ENCODE assay signal across 8 cellular contexts in the genomic region with DNA sequence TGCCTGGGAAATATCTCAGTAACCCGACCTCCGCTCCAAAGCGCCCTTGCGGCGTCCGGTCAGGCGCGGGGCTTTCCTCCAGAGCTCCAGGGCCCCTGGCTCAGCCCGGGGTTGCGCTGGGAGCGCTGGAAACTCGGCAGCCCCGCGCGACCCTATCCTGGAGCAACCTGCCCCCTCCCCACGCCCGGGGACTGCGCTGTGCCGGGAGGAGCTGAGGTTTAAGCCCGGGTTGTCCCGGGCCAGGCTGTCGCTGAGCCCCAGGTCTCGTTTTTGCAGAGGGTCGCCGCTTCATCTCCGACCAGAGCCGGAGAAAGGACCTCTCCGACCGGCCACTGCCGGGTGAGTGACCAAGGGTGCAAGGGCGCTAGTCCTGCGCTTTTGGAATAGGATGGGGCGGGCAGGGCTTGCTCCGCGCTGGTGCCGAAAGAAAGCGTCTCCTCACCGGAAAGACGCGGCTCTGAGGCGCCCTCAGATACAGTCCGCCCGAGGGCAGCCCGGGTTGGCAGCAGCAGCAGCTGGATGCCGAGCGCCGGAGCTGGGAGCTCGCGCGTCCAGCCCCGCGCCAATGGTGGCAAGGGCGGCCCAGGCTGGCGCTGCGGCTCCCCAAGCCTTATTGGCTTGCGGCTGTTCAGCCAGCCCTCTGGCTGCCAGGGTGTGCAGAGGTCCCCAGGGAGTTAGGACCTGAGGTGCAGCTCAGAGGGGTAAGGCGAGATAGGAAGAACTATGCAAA. TPM values are rescaled to one million over a fixed set of nuclear protein-coding genes. Genes with fewer than 3 reads are reported as not detected.
DNase-seq lines count a peak whose midpoint lies in the region; ATAC-seq and TF ChIP-seq lines count a peak whose summit lies in the region.

No MANE protein-coding gene starts in this region.

- no peak overlapping the region for H3K27ac Mint-ChIP-seq in CD4-positive, alpha-beta memory T cell

- H3K4me3 Mint-ChIP-seq in CD4-positive, alpha-beta memory T cell = peak overlapping the region; percentile 81 to 89 (median 84)

- CTCF ChIA-PET in CD4-positive, alpha-beta memory T cell (lab: Charles Lee; ENCODE audit: partially characterized antibody) = interaction anchor here (0.8 to 1.0 kb wide), 2 partner anchors 16 to 18 kb away, joined by 3 read pairs; no protein-coding TSS in a partner anchor
- CTCF ChIA-PET in PC-3 (lab: Charles Lee) = no interaction called here

- peak overlapping the region; percentile 94 for H3K4me2 ChIP-seq in PC-3 (ENCODE audit: low read length)
- H3K4me2 ChIP-seq in neural cell (ENCODE audit: low read length) = peak overlapping the region; percentile 79

- H3K27me3 ChIP-seq in CD4-positive, alpha-beta memory T cell (ENCODE audit: insufficient read depth, low read length) = peaks cover 8% of the 10 kb centered on the region
- H3K27me3 ChIP-seq in PC-3 (ENCODE audit: low read length) (peaks cover 5% of the 10 kb centered on the region), foreskin keratinocyte (peaks cover 50% of the 10 kb centered on the region), neural cell (ENCODE audit: insufficient read depth, low read depth, low read length) (peaks cover 34% of the 10 kb centered on the region)

- H3K4me1 Mint-ChIP-seq in CD4-positive, alpha-beta memory T cell = peaks cover 4 to 9% (median 5%) of the 10 kb centered on the region in 4 donors

- TF ChIP-seq CTCF in PC-3 (conservative IDR thresholded peaks at IDR 0.05; ENCODE audit: low read depth, low read length) = no peak
- TF ChIP-seq CTCF in foreskin keratinocyte (conservative IDR thresholded peaks at IDR 0.05) = no peak
- no peak for TF ChIP-seq CTCF in neural cell (IDR thresholded peaks at IDR 0.05; ENCODE audit: poor library complexity, severe bottlenecking)

- H2AFZ ChIP-seq in PC-3 (ENCODE audit: low read length) (peak overlapping the region; percentile 94), neural cell (ENCODE audit: low read depth, low read length) (peak overlapping the region; percentile 23)

- H3K27me3 Mint-ChIP-seq in CD4-positive, alpha-beta memory T cell = peaks cover 17 to 21% of the 10 kb centered on the region in 2 donors

- no peak overlapping the region for H3K27ac ChIP-seq in CD4-positive, alpha-beta memory T cell (ENCODE audit: low read depth, low read length)
- H3K27ac ChIP-seq in PC-3 (ENCODE audit: low read length) = no peak overlapping the region
- no peak overlapping the region for H3K27ac ChIP-seq in foreskin keratinocyte
- no peak overlapping the region for H3K27ac ChIP-seq in neural cell (ENCODE audit: low read length)
- H3K27ac ChIP-seq in substantia nigra (ENCODE audit: low read depth, low read length, poor library complexity, severe bottlenecking) = peak overlapping the region; percentile 49

- no peaks in the 10 kb centered on the region for H3K9me3 ChIP-seq in CD4-positive, alpha-beta memory T cell (ENCODE audit: control insufficient read depth in 1 of 2, low read length in 2 of 2)
- no peaks in the 10 kb centered on the region for H3K9me3 ChIP-seq in PC-3 (ENCODE audit: low read length)
- H3K9me3 ChIP-seq in neural cell (ENCODE audit: low read length) = no peaks in the 10 kb centered on the region

- H4K20me1 ChIP-seq in PC-3 (ENCODE audit: low read length) (no peaks in the 10 kb centered on the region), neural cell (ENCODE audit: insufficient read depth) (no peaks in the 10 kb centered on the region)

- no peak for TF ChIP-seq RAD21 in neural cell (conservative IDR thresholded peaks at IDR 0.05)

- intact Hi-C loops in CD4-positive, alpha-beta memory T cell (cut with micrococcal nuclease) = loop anchor here (5.0 kb wide), 1 partner anchor 165 kb away; no protein-coding TSS in a partner anchor
- intact Hi-C loops in PC-3 (cut with micrococcal nuclease) = loop anchor here (10.0 kb wide), 1 partner anchor 127 kb away; a partner anchor contains a TSS

- H3K36me3 Mint-ChIP-seq in CD4-positive, alpha-beta memory T cell = no peaks in the 10 kb centered on the region

- H3K36me3 ChIP-seq in CD4-positive, alpha-beta memory T cell (ENCODE audit: insufficient read depth, low read length) = no peaks in the 10 kb centered on the region
- H3K36me3 ChIP-seq in PC-3 (ENCODE audit: low read depth, low read length) (no peaks in the 10 kb centered on the region), neural cell (ENCODE audit: insufficient read depth, low read length) (no peaks in the 10 kb centered on the region)

- no peak for TF ChIP-seq EP300 in neural cell (conservative IDR thresholded peaks at IDR 0.05; ENCODE audit: poor library complexity, severe bottlenecking)

- POLR2A ChIA-PET in CD4-positive, alpha-beta memory T cell (lab: Charles Lee; ENCODE audit: partially characterized antibody) = interaction anchor here (0.7 to 2.6 kb wide), 5 partner anchors 17 to 130 kb away, joined by 3 to 13 read pairs (median 4); a partner anchor contains a TSS
- POLR2A ChIA-PET in PC-3 (lab: Charles Lee; ENCODE audit: unreplicated experiment) = interaction anchor here (0.5 kb wide), 1 partner anchor 564 kb away, joined by 6 read pairs; no protein-coding TSS in a partner anchor

- peaks cover 0 to 5% (median 4%) of the 10 kb centered on the region in 8 donors for H3K9me3 Mint-ChIP-seq in CD4-positive, alpha-beta memory T cell

- H3K9ac ChIP-seq in PC-3 (ENCODE audit: low read length) (no peak overlapping the region), neural cell (ENCODE audit: low read length) (peak overlapping the region; percentile 54)

- DNase-seq in CD4-positive, alpha-beta memory T cell = peak; percentile 52 to 66 (median 58)
- DNase-seq in PC-3 (peak; percentile 48), foreskin keratinocyte (peak; percentile 12 to 51), substantia nigra (lab: John Stamatoyannopoulos, UW) (peak in 45 of 49 donors; percentile 8 to 68 (median 45))
- peak; percentile 84 for DNase-seq in activated effector memory CD4-positive, alpha-beta T cell treated with anti-CD3 and anti-CD28 coated beads, Interleukin-2, amount 50 U/mL, for 16 hours

- BruUV-seq in PC-3 (replicated peaks; lab: Mats Ljungman, UMichigan) = no TSS peak

- H3F3A ChIP-seq in PC-3 (ENCODE audit: low read length, unreplicated experiment) (no peaks in the 10 kb centered on the region), neural cell (ENCODE audit: insufficient read depth, low read length, poor library complexity, severe bottlenecking) (no peaks in the 10 kb centered on the region)

- peak overlapping the region; percentile 27 to 61 for H3K4me3 ChIP-seq in CD4-positive, alpha-beta memory T cell (ENCODE audit: low read length in 2 of 2)
- H3K4me3 ChIP-seq in PC-3 (ENCODE audit: low read length) (peak overlapping the region; percentile 79), neural cell (ENCODE audit: low read length) (peak overlapping the region; percentile 74)

- H3K79me2 ChIP-seq in PC-3 (ENCODE audit: low read length) (no peaks in the 10 kb centered on the region), neural cell (replicated peaks; ENCODE audit: insufficient read depth, low read length) (no peaks in the 10 kb centered on the region)

- H3K9me2 ChIP-seq in PC-3 (replicated peaks; ENCODE audit: low read length) (no peaks in the 10 kb centered on the region), neural cell (ENCODE audit: insufficient read depth, low read length) (no peaks in the 10 kb centered on the region)

- ATAC-seq in GM19455 (IDR thresholded peaks at IDR 0.05; ENCODE audit: unreplicated experiment) (peak; percentile 85), HG03558 (IDR thresholded peaks at IDR 0.05; ENCODE audit: extremely low read depth, unreplicated experiment) (peak; percentile 93), PC-3 (peak; percentile 90), foreskin keratinocyte (peak; percentile 97)

- H3K4me1 ChIP-seq in CD4-positive, alpha-beta memory T cell (ENCODE audit: insufficient read depth, low read length) = peaks cover 12% of the 10 kb centered on the region
- H3K4me1 ChIP-seq in PC-3 (ENCODE audit: insufficient read depth, low read length) = peaks cover 13% of the 10 kb centered on the region; the same call in 1 of the 2 replicates
- H3K4me1 ChIP-seq in foreskin keratinocyte = no peaks in the 10 kb centered on the region

TF ChIP-seq in neural cell, 6 proteins besides CTCF, POLR2A, EP300 and RAD21:
- TF ChIP-seq MXI1 (conservative IDR thresholded peaks at IDR 0.05; ENCODE audit: poor library complexity, severe bottlenecking) (peak; percentile 28), SMC3 (conservative IDR thresholded peaks at IDR 0.05; ENCODE audit: poor library complexity) (no peak), POLR2AphosphoS5 (IDR thresholded peaks at IDR 0.05) (peak; percentile 29)
TF ChIP-seq in neural cell: peak in this region for 2.

RNA-seq across cellular contexts. Expression of a gene that starts 1.5 kb away (rescaled TPM):
- under 1 TPM; 0.49 to 0.78 TPM for total RNA-seq in CD4-positive, alpha-beta memory T cell
- polyA plus RNA-seq in CD4-positive, alpha-beta memory T cell = under 1 TPM in 1 of 2 donors, not detected in 1; 0.63 TPM
- total RNA-seq in PC-3 (2014; rRNA removed) (0.87 TPM in 1 of 2 replicates, not detected in the other), foreskin keratinocyte (0.18 and 0.31 TPM in 2 replicates)
- polyA plus RNA-seq in foreskin keratinocyte (0.16 TPM in 2 replicates), neural cell (not detected in 2 replicates)
- polyA minus RNA-seq in neural cell = not detected in 2 replicates

RNA-seq across cellular contexts. Expression of a gene that starts 26.0 kb away (rescaled TPM):
- total RNA-seq in CD4-positive, alpha-beta memory T cell = 10 to 100 TPM; 33.0 to 39.1 TPM
- polyA plus RNA-seq in CD4-positive, alpha-beta memory T cell = 10 to 100 TPM; 33.5 to 37.1 TPM
- total RNA-seq in PC-3 (2014; rRNA removed) (16.8 and 19.0 TPM in 2 replicates), foreskin keratinocyte (33.9 and 41.9 TPM in 2 replicates)
- polyA plus RNA-seq in foreskin keratinocyte (20.2 and 24.6 TPM in 2 replicates), neural cell (170 and 203 TPM in 2 replicates)
- 84.2 and 95.3 TPM in 2 replicates for polyA minus RNA-seq in neural cell

RNA-seq across cellular contexts. Expression of a gene that starts 26.2 kb away (rescaled TPM):
- 10 to 100 TPM; 64.0 to 67.8 TPM for total RNA-seq in CD4-positive, alpha-beta memory T cell
- 10 to 100 TPM; 90.0 to 91.7 TPM for polyA plus RNA-seq in CD4-positive, alpha-beta memory T cell
- total RNA-seq in PC-3 (2014; rRNA removed) (22.0 and 38.2 TPM in 2 replicates), foreskin keratinocyte (65.3 and 69.5 TPM in 2 replicates)
- polyA plus RNA-seq in foreskin keratinocyte (16.7 and 18.0 TPM in 2 replicates), neural cell (28.8 and 29.2 TPM in 2 replicates)
- polyA minus RNA-seq in neural cell = 39.1 and 43.8 TPM in 2 replicates

Comparison
In these comparisons a context has a peak if more than half of its experiments do, and no peak if none do; other contexts are left out.
1. DNase-seq: peak in every context shown above with its lines; median percentile 84 in activated effector memory CD4-positive, alpha-beta T cell treated with anti-CD3 and anti-CD28 coated beads, Interleukin-2, amount 50 U/mL, for 16 hours; 58 in CD4-positive, alpha-beta memory T cell; 48 in PC-3; 45 in substantia nigra; 32 in foreskin keratinocyte.